Comparison of ENCODE assay signal across 8 cellular contexts in the genomic region with DNA sequence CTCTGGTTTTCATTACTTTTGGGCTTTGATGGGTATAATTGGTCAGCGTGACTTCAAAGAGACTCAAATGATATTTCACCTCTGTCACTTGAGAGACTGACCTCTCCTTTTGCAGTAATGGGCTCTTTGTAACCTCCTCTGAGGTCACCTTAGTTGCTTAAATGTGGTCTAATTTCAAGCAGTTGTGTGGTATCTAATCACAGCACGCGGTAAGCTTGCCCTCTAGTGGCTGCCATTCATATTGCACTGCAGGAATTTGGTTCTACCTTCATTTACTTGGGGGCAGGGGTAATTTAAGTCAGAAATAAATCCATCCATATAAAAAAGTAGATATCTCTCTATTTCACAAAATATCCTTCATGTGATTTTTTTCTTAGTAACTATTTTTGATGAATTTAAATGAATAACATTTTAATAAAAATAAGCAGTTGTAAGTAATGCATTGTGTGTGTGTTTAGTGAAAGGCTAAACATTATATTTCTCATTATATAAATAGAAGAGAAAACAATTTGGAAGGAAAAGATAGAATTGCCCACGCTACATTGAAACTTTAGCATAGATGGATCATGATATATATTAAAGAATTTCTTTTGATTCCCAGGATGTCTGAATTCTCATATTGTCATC. TPM values are rescaled to one million over a fixed set of nuclear protein-coding genes. Genes with fewer than 3 reads are reported as not detected.
A peak's percentile ranks its signal among the peaks of the same experiment; 100 is the strongest.
DNase-seq lines count a peak whose midpoint lies in the region; ATAC-seq and TF ChIP-seq lines count a peak whose summit lies in the region.

No MANE protein-coding gene starts in this region.

- no peaks in the 10 kb centered on the region for H3K36me3 Mint-ChIP-seq in brain
- no peaks in the 10 kb centered on the region for H3K36me3 Mint-ChIP-seq in immature natural killer cell

- no peaks in the 10 kb centered on the region for H3K9me3 ChIP-seq in Peyer's patch

- TF ChIP-seq POLR2A in Peyer's patch (IDR thresholded peaks at IDR 0.05) = no peak

- H3K27me3 ChIP-seq in Peyer's patch = no peaks in the 10 kb centered on the region

- DNase-seq in NCI-H510A treated with DMSO at 0.1 percent for 48 hours (lab: John Stamatoyannopoulos, UW) (peak; percentile 21), NCI-H510A (lab: John Stamatoyannopoulos, UW) (no peak), HS-5 (ENCODE audit: low read depth) (peak; percentile 52), Peyer's patch (peak in 2 of 3 donors; percentile 29 to 82), immature natural killer cell (peak; percentile 2 to 33 (median 21))
- peak; percentile 10 for DNase-seq in stimulated activated CD4-positive, alpha-beta T cell treated with anti-CD3 and anti-CD28 coated beads, Interleukin-12 subunit alpha, Interleukin-12 subunit beta, amount 100 ng/mL, for 4 hours

- H3K27me3 Mint-ChIP-seq in brain (no peaks in the 10 kb centered on the region), immature natural killer cell (ENCODE audit: low read depth in 3 of 3) (peaks cover 0 to 4% (median 0%) of the 10 kb centered on the region in 3 donors)

- H3K27ac Mint-ChIP-seq in brain (no peak overlapping the region), immature natural killer cell (no peak overlapping the region)

- H3K4me1 Mint-ChIP-seq in brain = no peaks in the 10 kb centered on the region
- H3K4me1 Mint-ChIP-seq in immature natural killer cell = no peaks in the 10 kb centered on the region

- H3K27ac ChIP-seq in Peyer's patch = no peak overlapping the region

- H3K4me3 Mint-ChIP-seq in brain (no peak overlapping the region), immature natural killer cell (no peak overlapping the region)

- H3K9me3 Mint-ChIP-seq in brain = no peaks in the 10 kb centered on the region
- H3K9me3 Mint-ChIP-seq in immature natural killer cell = no peaks in the 10 kb centered on the region

- no peaks in the 10 kb centered on the region for H3K4me1 ChIP-seq in Peyer's patch

- H3K4me3 ChIP-seq in Peyer's patch = no peak overlapping the region

- TF ChIP-seq CTCF in Peyer's patch (IDR thresholded peaks at IDR 0.05) (peak; percentile 61 to 92 (median 83)), brain (conservative IDR thresholded peaks at IDR 0.05) (peak; percentile 95 to 98)

- no peaks in the 10 kb centered on the region for H3K36me3 ChIP-seq in Peyer's patch

- ATAC-seq in GM21528 (IDR thresholded peaks at IDR 0.05; ENCODE audit: low FRiP score, unreplicated experiment) = peak; percentile 90

RNA-seq across cellular contexts. Expression of gene ANO3, which starts 55.0 kb away (rescaled TPM):
- under 1 TPM in 2 of 4 donors, not detected in 2; 0.18 to 0.47 TPM for total RNA-seq in Peyer's patch
- polyA plus RNA-seq in brain (ENCODE audit: insufficient read depth, low read depth, low replicate concordance) (0.81 TPM), immature natural killer cell (not detected)
